Comparison of ENCODE assay signal across 2 cellular contexts in genomic region chr15:70516408-70517193, GRCh38.
TF ChIP-seq lines count a peak whose summit lies in the region.

No MANE protein-coding gene starts in this region.

TF ChIP-seq in A549, 52 proteins besides CTCF, POLR2A, EP300 and RAD21 (continued from another document):
- TF ChIP-seq HOXA7 (CRISPR knock-in tag; IDR thresholded peaks at IDR 0.05) (no peak), CHD2 (IDR thresholded peaks at IDR 0.05; ENCODE audit: low read length, partially characterized antibody) (no peak), CEBPB (IDR thresholded peaks at IDR 0.05) (no peak), MAFK (IDR thresholded peaks at IDR 0.05; ENCODE audit: partially characterized antibody) (peak; percentile 79)

TF ChIP-seq in HEK293, 187 proteins besides CTCF, POLR2A, EP300 and RAD21 (continued from another document):
- TF ChIP-seq FEZF1 (tag by site-specific recombination; IDR thresholded peaks at IDR 0.05): 0 out of 2 replicates have a peak, but pooled peaks have one; percentile 7
